Comparison of ENCODE assay signal across 8 cellular contexts in the genomic region with DNA sequence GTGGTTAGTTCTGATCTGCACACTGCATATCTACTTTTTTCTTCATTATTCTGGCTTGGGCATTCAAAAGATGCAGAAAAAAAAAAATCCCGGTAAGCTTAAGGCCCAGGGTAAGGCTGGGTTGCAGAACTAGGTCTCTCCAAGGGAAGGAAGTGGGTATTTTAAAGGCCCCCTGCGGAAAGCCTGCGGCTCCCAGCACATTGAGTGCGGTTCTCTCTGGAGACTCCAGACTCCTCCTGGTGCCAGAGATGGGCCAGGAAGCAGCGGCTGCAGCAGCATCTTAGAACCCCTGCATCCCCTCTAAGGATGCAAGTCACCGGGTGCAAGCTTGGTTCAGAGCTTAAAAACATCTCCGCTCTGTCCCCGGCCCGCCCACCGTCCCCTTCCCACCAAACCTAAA. TPM values are rescaled to one million over a fixed set of nuclear protein-coding genes. Genes with fewer than 3 reads are reported as not detected.
A peak's percentile ranks its signal among the peaks of the same experiment; 100 is the strongest.
DNase-seq lines count a peak whose midpoint lies in the region; ATAC-seq and TF ChIP-seq lines count a peak whose summit lies in the region.

No MANE protein-coding gene starts in this region.

- WGBS in smooth muscle cell (ENCODE audit: low lambda C conversion rate), result 25% methylated on average over 10 of the region's 10 CpGs

- H3K4me3 ChIP-seq in iPS-11a (ENCODE audit: low read depth, low read length) (peak overlapping the region; percentile 18), smooth muscle cell (peak overlapping the region; percentile 55)

- H3K9me3 Mint-ChIP-seq in WTC11, result no peaks in the 10 kb centered on the region

- peak overlapping the region; percentile 85 for H2AFZ ChIP-seq in smooth muscle cell (ENCODE audit: low read depth)

- ATAC-seq in WTC11, result peak; percentile 79
- no peak for ATAC-seq in GM21367 (IDR thresholded peaks at IDR 0.05; ENCODE audit: unreplicated experiment)

- CTCF ChIA-PET in WTC11 (lab: Charles Lee), result interaction anchor here (0.8 to 4.3 kb wide), 14 partner anchors 9 to 370 kb away, joined by 3 to 30 read pairs (median 6); no protein-coding TSS in a partner anchor

- peaks cover 10% of the 10 kb centered on the region for H3K27me3 Mint-ChIP-seq in WTC11 (ENCODE audit: low read depth)

- no peak overlapping the region for H3K27ac ChIP-seq in smooth muscle cell (ENCODE audit: low read depth)

- no peaks in the 10 kb centered on the region for H3F3A ChIP-seq in smooth muscle cell (ENCODE audit: low read depth)

- POLR2A ChIA-PET in WTC11 (lab: Charles Lee), result interaction anchor here (1.3 kb wide), 1 partner anchor 86 kb away, joined by 4 read pairs; no protein-coding TSS in a partner anchor

- H3K4me1 ChIP-seq in smooth muscle cell (ENCODE audit: low read depth), result peaks cover 8% of the 10 kb centered on the region

- peaks cover 31% of the 10 kb centered on the region for H3K4me1 Mint-ChIP-seq in WTC11

- no peaks in the 10 kb centered on the region for H3K36me3 ChIP-seq in smooth muscle cell (ENCODE audit: low read depth)

- H3K27ac Mint-ChIP-seq in WTC11, result peak overlapping the region; percentile 38; the same call in 1 of the 2 replicates

- no peaks in the 10 kb centered on the region for H3K36me3 Mint-ChIP-seq in WTC11

- no peaks in the 10 kb centered on the region for H3K79me2 ChIP-seq in smooth muscle cell (ENCODE audit: low read depth)

- H3K9ac ChIP-seq in smooth muscle cell (ENCODE audit: low read depth), result no peak overlapping the region

- peak; percentile 1 for DNase-seq in NCI-H1694 (lab: John Stamatoyannopoulos, UW)
- DNase-seq in NCI-H1694 treated with DMSO at 0.1 percent for 48 hours (lab: John Stamatoyannopoulos, UW), result no peak
- DNase-seq in WTC11 (ENCODE audit: low spot score), result peak; percentile 44
- DNase-seq in smooth muscle cell (lab: John Stamatoyannopoulos, UW; ENCODE audit: unreplicated experiment), result no peak
- no peak for DNase-seq in NCI-H82 treated with DMSO at 0.1 percent for 48 hours (lab: John Stamatoyannopoulos, UW; ENCODE audit: unreplicated experiment)
- no peak for DNase-seq in pons (ENCODE audit: low spot score)

- H3K4me2 ChIP-seq in smooth muscle cell, result peak overlapping the region; percentile 93

- H4K20me1 ChIP-seq in smooth muscle cell (ENCODE audit: low read depth), result no peaks in the 10 kb centered on the region

- H3K27me3 ChIP-seq in smooth muscle cell (ENCODE audit: low read depth), result no peaks in the 10 kb centered on the region

- H3K4me3 Mint-ChIP-seq in WTC11, result peak overlapping the region; percentile 79

- TF ChIP-seq CTCF in WTC11 (IDR thresholded peaks at IDR 0.05) (no peak), smooth muscle cell (IDR thresholded peaks at IDR 0.05; ENCODE audit: borderline replicate concordance, insufficient read depth, poor library complexity, severe bottlenecking) (no peak)

- H3K9me3 ChIP-seq in smooth muscle cell (replicated peaks; ENCODE audit: low read depth), result no peaks in the 10 kb centered on the region

TF ChIP-seq in WTC11, 78 proteins besides CTCF, POLR2A, EP300 and RAD21:
- TF ChIP-seq, protein P1, sequence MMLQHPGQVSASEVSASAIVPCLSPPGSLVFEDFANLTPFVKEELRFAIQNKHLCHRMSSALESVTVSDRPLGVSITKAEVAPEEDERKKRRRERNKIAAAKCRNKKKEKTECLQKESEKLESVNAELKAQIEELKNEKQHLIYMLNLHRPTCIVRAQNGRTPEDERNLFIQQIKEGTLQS (CRISPR knock-in tag; conservative IDR thresholded peaks at IDR 0.05), result no peak
- TF ChIP-seq MXD4 (CRISPR knock-in tag; IDR thresholded peaks at IDR 0.05; ENCODE audit: borderline replicate concordance) (no peak), ZNF317 (CRISPR knock-in tag; IDR thresholded peaks at IDR 0.05; ENCODE audit: borderline replicate concordance, low read depth) (no peak), FOXK1 (CRISPR knock-in tag; IDR thresholded peaks at IDR 0.05) (no peak), NFYB (CRISPR knock-in tag; conservative IDR thresholded peaks at IDR 0.05; ENCODE audit: low read depth) (no peak), SP1 (CRISPR knock-in tag; conservative IDR thresholded peaks at IDR 0.05) (no peak), TEAD1 (CRISPR knock-in tag; IDR thresholded peaks at IDR 0.05) (no peak), NR1H2 (CRISPR knock-in tag; IDR thresholded peaks at IDR 0.05) (no peak), NFE2L1 (CRISPR knock-in tag; IDR thresholded peaks at IDR 0.05) (no peak), JUN (CRISPR knock-in tag; IDR thresholded peaks at IDR 0.05) (no peak), ZNF219 (CRISPR knock-in tag; IDR thresholded peaks at IDR 0.05; ENCODE audit: borderline replicate concordance) (no peak)
- TF ChIP-seq, protein P2, sequence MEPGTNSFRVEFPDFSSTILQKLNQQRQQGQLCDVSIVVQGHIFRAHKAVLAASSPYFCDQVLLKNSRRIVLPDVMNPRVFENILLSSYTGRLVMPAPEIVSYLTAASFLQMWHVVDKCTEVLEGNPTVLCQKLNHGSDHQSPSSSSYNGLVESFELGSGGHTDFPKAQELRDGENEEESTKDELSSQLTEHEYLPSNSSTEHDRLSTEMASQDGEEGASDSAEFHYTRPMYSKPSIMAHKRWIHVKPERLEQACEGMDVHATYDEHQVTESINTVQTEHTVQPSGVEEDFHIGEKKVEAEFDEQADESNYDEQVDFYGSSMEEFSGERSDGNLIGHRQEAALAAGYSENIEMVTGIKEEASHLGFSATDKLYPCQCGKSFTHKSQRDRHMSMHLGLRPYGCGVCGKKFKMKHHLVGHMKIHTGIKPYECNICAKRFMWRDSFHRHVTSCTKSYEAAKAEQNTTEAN (CRISPR knock-in tag; IDR thresholded peaks at IDR 0.05), result no peak
- TF ChIP-seq, protein P3, sequence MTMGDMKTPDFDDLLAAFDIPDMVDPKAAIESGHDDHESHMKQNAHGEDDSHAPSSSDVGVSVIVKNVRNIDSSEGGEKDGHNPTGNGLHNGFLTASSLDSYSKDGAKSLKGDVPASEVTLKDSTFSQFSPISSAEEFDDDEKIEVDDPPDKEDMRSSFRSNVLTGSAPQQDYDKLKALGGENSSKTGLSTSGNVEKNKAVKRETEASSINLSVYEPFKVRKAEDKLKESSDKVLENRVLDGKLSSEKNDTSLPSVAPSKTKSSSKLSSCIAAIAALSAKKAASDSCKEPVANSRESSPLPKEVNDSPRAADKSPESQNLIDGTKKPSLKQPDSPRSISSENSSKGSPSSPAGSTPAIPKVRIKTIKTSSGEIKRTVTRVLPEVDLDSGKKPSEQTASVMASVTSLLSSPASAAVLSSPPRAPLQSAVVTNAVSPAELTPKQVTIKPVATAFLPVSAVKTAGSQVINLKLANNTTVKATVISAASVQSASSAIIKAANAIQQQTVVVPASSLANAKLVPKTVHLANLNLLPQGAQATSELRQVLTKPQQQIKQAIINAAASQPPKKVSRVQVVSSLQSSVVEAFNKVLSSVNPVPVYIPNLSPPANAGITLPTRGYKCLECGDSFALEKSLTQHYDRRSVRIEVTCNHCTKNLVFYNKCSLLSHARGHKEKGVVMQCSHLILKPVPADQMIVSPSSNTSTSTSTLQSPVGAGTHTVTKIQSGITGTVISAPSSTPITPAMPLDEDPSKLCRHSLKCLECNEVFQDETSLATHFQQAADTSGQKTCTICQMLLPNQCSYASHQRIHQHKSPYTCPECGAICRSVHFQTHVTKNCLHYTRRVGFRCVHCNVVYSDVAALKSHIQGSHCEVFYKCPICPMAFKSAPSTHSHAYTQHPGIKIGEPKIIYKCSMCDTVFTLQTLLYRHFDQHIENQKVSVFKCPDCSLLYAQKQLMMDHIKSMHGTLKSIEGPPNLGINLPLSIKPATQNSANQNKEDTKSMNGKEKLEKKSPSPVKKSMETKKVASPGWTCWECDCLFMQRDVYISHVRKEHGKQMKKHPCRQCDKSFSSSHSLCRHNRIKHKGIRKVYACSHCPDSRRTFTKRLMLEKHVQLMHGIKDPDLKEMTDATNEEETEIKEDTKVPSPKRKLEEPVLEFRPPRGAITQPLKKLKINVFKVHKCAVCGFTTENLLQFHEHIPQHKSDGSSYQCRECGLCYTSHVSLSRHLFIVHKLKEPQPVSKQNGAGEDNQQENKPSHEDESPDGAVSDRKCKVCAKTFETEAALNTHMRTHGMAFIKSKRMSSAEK (CRISPR knock-in tag; IDR thresholded peaks at IDR 0.05; ENCODE audit: borderline replicate concordance), result no peak
- TF ChIP-seq, protein P4, sequence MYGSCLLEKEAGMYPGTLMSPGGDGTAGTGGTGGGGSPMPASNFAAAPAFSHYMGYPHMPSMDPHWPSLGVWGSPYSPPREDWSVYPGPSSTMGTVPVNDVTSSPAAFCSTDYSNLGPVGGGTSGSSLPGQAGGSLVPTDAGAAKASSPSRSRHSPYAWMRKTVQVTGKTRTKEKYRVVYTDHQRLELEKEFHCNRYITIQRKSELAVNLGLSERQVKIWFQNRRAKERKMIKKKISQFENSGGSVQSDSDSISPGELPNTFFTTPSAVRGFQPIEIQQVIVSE (CRISPR knock-in tag; IDR thresholded peaks at IDR 0.05; ENCODE audit: borderline replicate concordance), result no peak

RNA-seq across cellular contexts. Expression of a gene that starts 49.5 kb away (rescaled TPM):
- total RNA-seq in WTC11 (2021), result 201 to 210 TPM (median 206 TPM) in 3 replicates
- total RNA-seq in smooth muscle cell, result 143 and 165 TPM in 2 replicates
- 96.7 and 127 TPM in 2 replicates for polyA plus RNA-seq in smooth muscle cell

Comparison
In these comparisons a context has a peak if more than half of its experiments do, and no peak if none do; other contexts are left out.
1. DNase-seq: peak in NCI-H1694 (single experiment) and WTC11 (single experiment); none in NCI-H1694 treated with DMSO at 0.1 percent for 48 hours (single experiment), smooth muscle cell (single experiment), NCI-H82 treated with DMSO at 0.1 percent for 48 hours (single experiment) and pons (single experiment).